28 cellular contexts compared by ENCODE assay signal in genomic region chr17:21548236-21548635, GRCh38.
DNase-seq lines count a peak whose midpoint lies in the region; ATAC-seq and TF ChIP-seq lines count a peak whose summit lies in the region.
"Had no signal": no experiment of that assay in that cellular context is flagged by ENCODE, and none has a peak within 500 bp of the region (broad histone marks: within the 10 kb centered on the region; RNA-seq: fewer than 3 reads in every experiment).

No MANE protein-coding gene starts in this region.

- peaks cover 8% of the 10 kb centered on the region for H3K27me3 Mint-ChIP-seq in activated CD8-positive, alpha-beta T cell treated with anti-CD3 and anti-CD28 coated beads for 36 hours
- no peaks in the 10 kb centered on the region for H3K27me3 Mint-ChIP-seq in activated CD8-positive, alpha-beta T cell treated with anti-CD3 and anti-CD28 coated beads, Interleukin-2, amount 10 ng/mL, durations not matched to agents 7 days and 5 days (ENCODE audit: low read depth)
- H3K27me3 Mint-ChIP-seq in activated naive CD8-positive, alpha-beta T cell treated with anti-CD3 and anti-CD28 coated beads for 36 hours: peaks cover 10% of the 10 kb centered on the region
- H3K27me3 Mint-ChIP-seq in glutamatergic neuron (ENCODE audit: unreplicated experiment): no peaks in the 10 kb centered on the region
- H3K27me3 Mint-ChIP-seq in mesothelial cell of epicardium (ENCODE audit: low read depth): peaks cover 38% of the 10 kb centered on the region

- CTCF ChIA-PET in activated CD8-positive, alpha-beta T cell treated with anti-CD3 and anti-CD28 coated beads for 36 hours (lab: Charles Lee): interaction anchor here (1.0 to 1.1 kb wide), 2 partner anchors 35 to 37 kb away, joined by 3 to 6 read pairs; no protein-coding TSS in a partner anchor
- CTCF ChIA-PET in activated CD8-positive, alpha-beta T cell treated with anti-CD3 and anti-CD28 coated beads, Interleukin-2, amount 10 ng/mL, durations not matched to agents 7 days and 5 days (lab: Charles Lee): interaction anchor here (1.3 to 1.5 kb wide), 2 partner anchors 12 to 36 kb away, joined by 4 read pairs; no protein-coding TSS in a partner anchor

- H3K36me3 Mint-ChIP-seq in activated CD8-positive, alpha-beta T cell treated with anti-CD3 and anti-CD28 coated beads for 36 hours (ENCODE audit: low read depth): peaks cover 53% of the 10 kb centered on the region
- H3K36me3 Mint-ChIP-seq in activated CD8-positive, alpha-beta T cell treated with anti-CD3 and anti-CD28 coated beads, Interleukin-2, amount 10 ng/mL, durations not matched to agents 7 days and 5 days (ENCODE audit: low read depth): peaks cover 17% of the 10 kb centered on the region
- H3K36me3 Mint-ChIP-seq in activated naive CD8-positive, alpha-beta T cell treated with anti-CD3 and anti-CD28 coated beads for 36 hours: peaks cover 48% of the 10 kb centered on the region
- no peaks in the 10 kb centered on the region for H3K36me3 Mint-ChIP-seq in glutamatergic neuron (ENCODE audit: unreplicated experiment)
- no peaks in the 10 kb centered on the region for H3K36me3 Mint-ChIP-seq in mesothelial cell of epicardium

- intact Hi-C loops in activated CD8-positive, alpha-beta T cell treated with anti-CD3 and anti-CD28 coated beads for 36 hours (cut with micrococcal nuclease): no loop called here

- H3K9me3 Mint-ChIP-seq in activated CD8-positive, alpha-beta T cell treated with anti-CD3 and anti-CD28 coated beads for 36 hours: no peaks in the 10 kb centered on the region
- no peaks in the 10 kb centered on the region for H3K9me3 Mint-ChIP-seq in activated CD8-positive, alpha-beta T cell treated with anti-CD3 and anti-CD28 coated beads, Interleukin-2, amount 10 ng/mL, durations not matched to agents 7 days and 5 days (ENCODE audit: insufficient read depth)
- H3K9me3 Mint-ChIP-seq in activated naive CD8-positive, alpha-beta T cell treated with anti-CD3 and anti-CD28 coated beads for 36 hours: peaks cover 2% of the 10 kb centered on the region
- H3K9me3 Mint-ChIP-seq in glutamatergic neuron (ENCODE audit: unreplicated experiment) (peaks cover 7% of the 10 kb centered on the region), mesothelial cell of epicardium (no peaks in the 10 kb centered on the region)
- H3K9me3 Mint-ChIP-seq: activated CD4-positive, alpha-beta memory T cell treated with anti-CD3 and anti-CD28 coated beads, Interleukin-2, amount 10 ng/mL, durations not matched to agents 7 days and 5 days had no signal

- TF ChIP-seq CTCF in activated CD8-positive, alpha-beta T cell treated with anti-CD3 and anti-CD28 coated beads for 36 hours (IDR thresholded peaks at IDR 0.05): no peak
- TF ChIP-seq CTCF in HFF-Myc (IDR thresholded peaks at IDR 0.05; ENCODE audit: low read depth, low read length, missing control alignments): no peak
- TF ChIP-seq CTCF in glutamatergic neuron (IDR thresholded peaks at IDR 0.05; ENCODE audit: partially characterized antibody, unreplicated experiment): no peak
- no peak for TF ChIP-seq CTCF in mesothelial cell of epicardium (IDR thresholded peaks at IDR 0.05; ENCODE audit: unreplicated experiment)

- no peak for ATAC-seq in activated CD8-positive, alpha-beta T cell treated with anti-CD3 and anti-CD28 coated beads for 36 hours
- no peak for ATAC-seq in activated CD8-positive, alpha-beta T cell treated with anti-CD3 and anti-CD28 coated beads, Interleukin-2, amount 10 ng/mL, durations not matched to agents 7 days and 5 days
- ATAC-seq in HG02571 (IDR thresholded peaks at IDR 0.05; ENCODE audit: unreplicated experiment) (no peak), GM18861 (IDR thresholded peaks at IDR 0.05; ENCODE audit: unreplicated experiment) (no peak)
- ATAC-seq: left colon; naive thymus-derived CD4-positive, alpha-beta T cell; Right ventricle myocardium inferior had no signal

- POLR2A ChIA-PET in activated CD8-positive, alpha-beta T cell treated with anti-CD3 and anti-CD28 coated beads for 36 hours (lab: Charles Lee): no interaction called here
- POLR2A ChIA-PET in activated CD8-positive, alpha-beta T cell treated with anti-CD3 and anti-CD28 coated beads, Interleukin-2, amount 10 ng/mL, durations not matched to agents 7 days and 5 days (lab: Charles Lee): no interaction called here

- H3K4me3 ChIP-seq in HFF-Myc (replicated peaks; ENCODE audit: low read depth, low read length): peak overlapping the region; percentile 19
- H3K4me3 ChIP-seq: adrenal gland, breast epithelium, coronary artery, smooth muscle cell, tibial artery had no signal

- H3K4me3 Mint-ChIP-seq in activated CD8-positive, alpha-beta T cell treated with anti-CD3 and anti-CD28 coated beads for 36 hours: peak overlapping the region; percentile 84
- no peak overlapping the region for H3K4me3 Mint-ChIP-seq in activated CD8-positive, alpha-beta T cell treated with anti-CD3 and anti-CD28 coated beads, Interleukin-2, amount 10 ng/mL, durations not matched to agents 7 days and 5 days
- peak overlapping the region; percentile 14 for H3K4me3 Mint-ChIP-seq in activated naive CD8-positive, alpha-beta T cell treated with anti-CD3 and anti-CD28 coated beads for 36 hours
- H3K4me3 Mint-ChIP-seq in glutamatergic neuron (ENCODE audit: unreplicated experiment) (peak overlapping the region; percentile 87), mesothelial cell of epicardium (no peak overlapping the region)
- H3K4me3 Mint-ChIP-seq: activated CD4-positive, alpha-beta memory T cell treated with anti-CD3 and anti-CD28 coated beads, Interleukin-2, amount 10 ng/mL, durations not matched to agents 7 days and 5 days; B cell had no signal

- no peak for DNase-seq in activated CD8-positive, alpha-beta T cell treated with anti-CD3 and anti-CD28 coated beads for 36 hours
- no peak for DNase-seq in activated CD8-positive, alpha-beta T cell treated with anti-CD3 and anti-CD28 coated beads, Interleukin-2, amount 10 ng/mL, durations not matched to agents 7 days and 5 days
- no peak for DNase-seq in HFF-Myc (ENCODE audit: extremely low read depth, low read depth)
- DNase-seq in activated naive CD8-positive, alpha-beta T cell treated with anti-CD3 and anti-CD28 coated beads for 36 hours: no peak
- no peak for DNase-seq in glutamatergic neuron
- no peak for DNase-seq in mesothelial cell of epicardium (ENCODE audit: low spot score in 2 of 2, unreplicated experiment in 2 of 2)
- DNase-seq: 8988T; activated CD4-positive, alpha-beta memory T cell treated with anti-CD3 and anti-CD28 coated beads, Interleukin-2, amount 10 ng/mL, durations not matched to agents 7 days and 5 days; activated CD4-positive, CD25-positive, alpha-beta regulatory T cell; adrenal gland; COR-L47; DMS79 treated with DMSO at 0.1 percent for 48 hours; head of caudate nucleus; KBM-7; left colon; mesendoderm; naive thymus-derived CD4-positive, alpha-beta T cell; NCI-H748 treated with DMSO at 0.1 percent for 48 hours; stimulated activated naive CD4-positive, alpha-beta T cell; T-helper 9 cell; tibial artery had no signal

- H3K27ac Mint-ChIP-seq in activated CD8-positive, alpha-beta T cell treated with anti-CD3 and anti-CD28 coated beads for 36 hours: no peak overlapping the region
- H3K27ac Mint-ChIP-seq in activated CD8-positive, alpha-beta T cell treated with anti-CD3 and anti-CD28 coated beads, Interleukin-2, amount 10 ng/mL, durations not matched to agents 7 days and 5 days: no peak overlapping the region
- no peak overlapping the region for H3K27ac Mint-ChIP-seq in activated naive CD8-positive, alpha-beta T cell treated with anti-CD3 and anti-CD28 coated beads for 36 hours
- H3K27ac Mint-ChIP-seq in glutamatergic neuron (ENCODE audit: unreplicated experiment) (no peak overlapping the region), mesothelial cell of epicardium (no peak overlapping the region)
- H3K27ac Mint-ChIP-seq: activated CD4-positive, alpha-beta memory T cell treated with anti-CD3 and anti-CD28 coated beads, Interleukin-2, amount 10 ng/mL, durations not matched to agents 7 days and 5 days; B cell; naive thymus-derived CD4-positive, alpha-beta T cell had no signal

- H3K4me1 Mint-ChIP-seq in activated CD8-positive, alpha-beta T cell treated with anti-CD3 and anti-CD28 coated beads for 36 hours (ENCODE audit: low read depth): peaks cover 33% of the 10 kb centered on the region
- H3K4me1 Mint-ChIP-seq in activated CD8-positive, alpha-beta T cell treated with anti-CD3 and anti-CD28 coated beads, Interleukin-2, amount 10 ng/mL, durations not matched to agents 7 days and 5 days (ENCODE audit: low read depth): peaks cover 32% of the 10 kb centered on the region
- peaks cover 33% of the 10 kb centered on the region for H3K4me1 Mint-ChIP-seq in activated naive CD8-positive, alpha-beta T cell treated with anti-CD3 and anti-CD28 coated beads for 36 hours
- peaks cover 14% of the 10 kb centered on the region for H3K4me1 Mint-ChIP-seq in glutamatergic neuron (ENCODE audit: low read depth, unreplicated experiment)
- peaks cover 18% of the 10 kb centered on the region for H3K4me1 Mint-ChIP-seq in mesothelial cell of epicardium

Comparison
In these comparisons a context has a peak if more than half of its experiments do, and no peak if none do; other contexts are left out.
1. H3K4me3 Mint-ChIP-seq: peak in activated CD8-positive, alpha-beta T cell treated with anti-CD3 and anti-CD28 coated beads for 36 hours (single experiment), activated naive CD8-positive, alpha-beta T cell treated with anti-CD3 and anti-CD28 coated beads for 36 hours (single experiment) and glutamatergic neuron (single experiment); none in activated CD8-positive, alpha-beta T cell treated with anti-CD3 and anti-CD28 coated beads, Interleukin-2, amount 10 ng/mL, durations not matched to agents 7 days and 5 days (single experiment) and mesothelial cell of epicardium (single experiment).